28 cellular contexts compared by ENCODE assay signal in the genomic region with DNA sequence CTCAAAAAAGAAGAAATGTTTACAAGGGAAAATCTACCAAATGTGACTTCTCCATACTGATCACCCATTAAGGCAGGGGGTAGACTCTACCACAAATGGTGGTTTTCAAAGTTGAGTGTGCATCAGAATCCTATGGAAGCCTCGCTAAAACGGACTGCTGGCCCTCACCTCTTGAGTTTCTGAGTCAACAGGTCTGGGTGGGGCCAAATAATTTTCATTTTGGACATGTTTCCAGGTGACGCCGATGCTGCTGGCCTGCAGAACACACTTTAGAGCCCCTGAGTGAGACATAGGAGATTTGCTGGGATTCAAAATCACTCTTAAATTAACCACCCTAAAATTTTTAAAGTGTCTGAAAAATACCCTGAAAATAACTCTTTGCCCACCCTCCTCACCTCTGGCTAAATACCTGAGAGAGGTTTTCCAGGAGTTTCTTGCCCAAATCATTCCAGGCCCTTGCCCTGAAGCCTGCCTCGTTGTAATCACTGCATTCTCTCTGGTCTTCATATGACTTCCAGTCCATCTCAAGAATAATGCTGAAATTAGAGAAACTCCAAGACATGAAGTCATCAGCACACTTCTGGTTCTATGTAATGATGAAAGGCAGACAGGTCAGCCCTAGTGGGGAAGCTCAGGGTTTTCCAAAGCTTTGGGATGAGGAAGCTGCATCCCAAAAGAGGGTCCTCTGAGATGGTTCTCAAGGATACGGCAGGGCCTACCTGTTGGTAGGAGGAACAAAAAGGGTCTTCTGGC. TPM values are rescaled to one million over a fixed set of nuclear protein-coding genes. Genes with fewer than 3 reads are reported as not detected.
DNase-seq lines count a peak whose midpoint lies in the region; ATAC-seq and TF ChIP-seq lines count a peak whose summit lies in the region.
"Had no signal": no experiment of that assay in that cellular context is flagged by ENCODE, and none has a peak within 500 bp of the region (broad histone marks: within the 10 kb centered on the region; RNA-seq: fewer than 3 reads in every experiment).

No MANE protein-coding gene starts in this region.

- peaks cover 35% of the 10 kb centered on the region for H3K4me1 ChIP-seq in left ventricle myocardium inferior
- H3K4me1 ChIP-seq in right lobe of liver, result peaks cover 0 to 40% (median 14%) of the 10 kb centered on the region in 4 donors
- peaks cover 0 to 50% (median 41%) of the 10 kb centered on the region in 4 donors for H3K4me1 ChIP-seq in sigmoid colon
- H3K4me1 ChIP-seq in vagina, result peaks cover 27% of the 10 kb centered on the region
- peaks cover 0 to 7% of the 10 kb centered on the region in 2 donors for H3K4me1 ChIP-seq in thyroid gland

- ATAC-seq in left cardiac atrium (no peak), right lobe of liver (no peak)
- ATAC-seq: activated CD8-positive, alpha-beta memory T cell treated with anti-CD3 and anti-CD28 coated beads, Interleukin-2, amount 10 ng/mL, durations not matched to agents 7 days and 5 days; Panc1; stimulated activated naive CD8-positive, alpha-beta T cell treated with anti-CD3 and anti-CD28 coated beads, Interleukin-15, amount 100 ng/mL, for 72 hours had no signal

- no peak for TF ChIP-seq EP300 in sigmoid colon (IDR thresholded peaks at IDR 0.05)

- H3K27me3 ChIP-seq in left ventricle myocardium inferior (ENCODE audit: low read depth), result no peaks in the 10 kb centered on the region
- H3K27me3 ChIP-seq in right lobe of liver, result no peaks in the 10 kb centered on the region
- no peaks in the 10 kb centered on the region for H3K27me3 ChIP-seq in sigmoid colon
- H3K27me3 ChIP-seq in vagina, result no peaks in the 10 kb centered on the region
- no peaks in the 10 kb centered on the region for H3K27me3 ChIP-seq in H7 (ENCODE audit: control insufficient read depth, insufficient read depth, low read length)
- H3K27me3 ChIP-seq in thyroid gland, result no peaks in the 10 kb centered on the region

- DNase-seq in left ventricle myocardium inferior, result no peak
- DNase-seq in left cardiac atrium, result no peak
- DNase-seq in right lobe of liver, result no peak
- no peak for DNase-seq in sigmoid colon
- no peak for DNase-seq in vagina (ENCODE audit: extremely low spot score in 2 of 2)
- DNase-seq in H7, result no peak
- DNase-seq in thyroid gland, result no peak
- no peak for DNase-seq in NCI-H2029 treated with DMSO at 0.1 percent for 48 hours (lab: John Stamatoyannopoulos, UW)
- DNase-seq: activated B cell treated with CpG ODN at 0.5 μM for 24 hours; activated CD8-positive, alpha-beta memory T cell treated with anti-CD3 and anti-CD28 coated beads, Interleukin-2, amount 10 ng/mL, durations not matched to agents 7 days and 5 days; activated T-cell treated with anti-CD3 and anti-CD28 coated beads, Interleukin-2, amount 50 U/mL, for 48 hours; CD4-positive, alpha-beta memory T cell; DMS 273 treated with DMSO at 0.1 percent for 48 hours; NCI-H1048; NCI-H187; NCI-H2171 treated with DMSO at 0.1 percent for 48 hours; NCI-H524; stimulated activated CD8-positive, alpha-beta memory T cell treated with anti-CD3 and anti-CD28 coated beads, Interleukin-4, amount 100 ng/mL, for 48 hours; stimulated activated naive CD8-positive, alpha-beta T cell treated with anti-CD3 and anti-CD28 coated beads, Interleukin-15, amount 100 ng/mL, for 72 hours had no signal

- intact Hi-C loops in left ventricle myocardium inferior (cut with micrococcal nuclease) (no loop called here), left cardiac atrium (cut with DNase I) (loop anchor here in 1 of 2 donors (5.0 kb wide), 2 partner anchors 358 to 433 kb away; no protein-coding TSS in a partner anchor), right lobe of liver (cut with DNase I) (no loop called here), sigmoid colon (cut with DNase I) (loop anchor here (5.0 kb wide), 1 partner anchor 442 kb away; no protein-coding TSS in a partner anchor), vagina (cut with DNase I) (no loop called here), thyroid gland (cut with DNase I) (no loop called here)

- WGBS in right lobe of liver (ENCODE audit: insufficient coverage, low coverage, low lambda C conversion rate, missing lambda C conversion rate), result 76% methylated on average over 6 of the region's 6 CpGs
- WGBS in sigmoid colon, 2 donors, result 44 to 80% methylated on average over 6 of the region's 6 CpGs
- WGBS in thyroid gland, 2 donors, result 89 to 91% methylated on average over 6 of the region's 6 CpGs

- H3K36me3 ChIP-seq in left ventricle myocardium inferior, result no peaks in the 10 kb centered on the region
- H3K36me3 ChIP-seq in right lobe of liver, result no peaks in the 10 kb centered on the region
- no peaks in the 10 kb centered on the region for H3K36me3 ChIP-seq in sigmoid colon
- no peaks in the 10 kb centered on the region for H3K36me3 ChIP-seq in vagina
- no peaks in the 10 kb centered on the region for H3K36me3 ChIP-seq in H7 (replicated peaks; ENCODE audit: control insufficient read depth, insufficient read depth, low read length)
- no peaks in the 10 kb centered on the region for H3K36me3 ChIP-seq in thyroid gland

- H3K4me3 ChIP-seq in left ventricle myocardium inferior (no peak overlapping the region), right lobe of liver (no peak overlapping the region), sigmoid colon (no peak overlapping the region), vagina (no peak overlapping the region), H7 (ENCODE audit: insufficient read depth, low read depth, low read length) (no peak overlapping the region), thyroid gland (replicated peaks in 1 of 3) (no peak overlapping the region)
- H3K4me3 ChIP-seq: A549, skin epidermis had no signal

- H3K9me3 ChIP-seq in left ventricle myocardium inferior (replicated peaks), result no peaks in the 10 kb centered on the region
- H3K9me3 ChIP-seq in right lobe of liver, result no peaks in the 10 kb centered on the region
- no peaks in the 10 kb centered on the region for H3K9me3 ChIP-seq in sigmoid colon
- no peaks in the 10 kb centered on the region for H3K9me3 ChIP-seq in vagina
- H3K9me3 ChIP-seq in thyroid gland, result no peaks in the 10 kb centered on the region

- TF ChIP-seq POLR2A in right lobe of liver (IDR thresholded peaks at IDR 0.05), result no peak
- no peak for TF ChIP-seq POLR2A in sigmoid colon (IDR thresholded peaks at IDR 0.05)
- no peak for TF ChIP-seq POLR2A in vagina (IDR thresholded peaks at IDR 0.05)
- TF ChIP-seq POLR2A in thyroid gland (IDR thresholded peaks at IDR 0.05), result no peak

- no peak for TF ChIP-seq CTCF in left ventricle myocardium inferior (IDR thresholded peaks at IDR 0.05; ENCODE audit: borderline replicate concordance)
- no peak for TF ChIP-seq CTCF in right lobe of liver (IDR thresholded peaks at IDR 0.05)
- TF ChIP-seq CTCF in sigmoid colon (IDR thresholded peaks at IDR 0.05), result no peak
- TF ChIP-seq CTCF in vagina (IDR thresholded peaks at IDR 0.05), result no peak
- TF ChIP-seq CTCF in thyroid gland (IDR thresholded peaks at IDR 0.05), result no peak

- H3K27ac ChIP-seq in left ventricle myocardium inferior (replicated peaks), result peak overlapping the region; percentile 53
- peak overlapping the region; percentile 34 to 67 (median 63) for H3K27ac ChIP-seq in right lobe of liver
- H3K27ac ChIP-seq in sigmoid colon, result peak overlapping the region; percentile 62 to 84 (median 71)
- peak overlapping the region; percentile 38 for H3K27ac ChIP-seq in vagina
- H3K27ac ChIP-seq in thyroid gland, result no peak overlapping the region

RNA-seq across cellular contexts. Expression of gene C9orf152, which starts 18.2 kb away (rescaled TPM):
- not detected for total RNA-seq in left ventricle myocardium inferior
- total RNA-seq in left cardiac atrium, result not detected
- 1 to 10 TPM in 2 of 6 experiments, under 1 TPM in 2, not detected in 2; 0.06 to 3.5 (median 0.74) TPM for total RNA-seq in right lobe of liver
- not detected for total RNA-seq in sigmoid colon
- polyA plus RNA-seq in sigmoid colon, result 10 to 100 TPM; 24.8 to 58.5 (median 49.9) TPM
- total RNA-seq in vagina, result 0.49 TPM
- total RNA-seq in H7 (2014; rRNA removed; shearing (Covaris generic)), result 0.11 TPM in 1 of 2 replicates, not detected in the other
- total RNA-seq in thyroid gland, result under 1 TPM in 2 of 4 donors, not detected in 2; 0.20 to 0.33 TPM
- total RNA-seq: activated B cell treated with CpG ODN at 0.5 μM for 24 hours; activated CD8-positive, alpha-beta memory T cell treated with anti-CD3 and anti-CD28 coated beads, Interleukin-2, amount 10 ng/mL, durations not matched to agents 7 days and 5 days; CD4-positive, alpha-beta memory T cell; cerebellum; H4; LHCN-M2; lung microvascular endothelial cell; posterior vena cava had no signal
- polyA plus RNA-seq: CD4-positive, alpha-beta memory T cell; keratinocyte had no signal

Comparison
In these comparisons a context has a peak if more than half of its experiments do, and no peak if none do; other contexts are left out.
1. H3K27ac ChIP-seq: peak in left ventricle myocardium inferior (single experiment), right lobe of liver (3 of 3), sigmoid colon (4 of 4) and vagina (single experiment); none in thyroid gland (0 of 3).